11 cellular contexts compared by ENCODE assay signal in the genomic region with DNA sequence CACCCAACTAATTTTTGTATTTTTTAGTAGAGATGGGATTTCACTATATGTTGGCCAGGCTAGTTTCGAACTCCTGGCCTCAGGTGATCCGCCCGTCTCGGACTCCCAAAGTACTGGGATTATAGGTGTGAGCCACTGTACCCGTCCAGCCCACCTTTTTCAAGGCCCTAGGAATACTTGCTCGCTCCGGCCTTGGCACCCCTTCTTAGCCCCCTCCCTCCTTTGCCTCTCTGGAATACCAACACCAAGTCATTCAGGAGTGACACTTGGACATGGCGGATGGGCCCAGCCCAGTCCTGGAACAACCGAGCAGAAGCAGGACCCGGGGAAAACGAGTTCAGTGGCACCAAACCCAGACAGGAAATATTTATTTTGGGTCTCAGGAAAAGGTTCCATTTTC.
"Had no signal": no experiment of that assay in that cellular context is flagged by ENCODE, and none has a peak within 500 bp of the region (broad histone marks: within the 10 kb centered on the region; RNA-seq: fewer than 3 reads in every experiment).

No MANE protein-coding gene starts in this region.

- DNase-seq: activated CD8-positive, alpha-beta memory T cell treated with anti-CD3 and anti-CD28 coated beads, Interleukin-2, amount 50 U/mL, for 4 hours; activated CD8-positive, alpha-beta T cell treated with anti-CD3 and anti-CD28 coated beads for 36 hours; activated T-cell treated with anti-CD3 and anti-CD28 coated beads, Interleukin-2, amount 50 U/mL, for 72 hours; erythroblast; nephron progenitor cell; stimulated activated CD4-positive, alpha-beta T cell treated with anti-CD3 and anti-CD28 coated beads, Interleukin-4, amount 100 ng/mL, for 1 hour; stimulated activated CD8-positive, alpha-beta memory T cell treated with anti-CD3 and anti-CD28 coated beads, Interleukin-4, amount 100 ng/mL, for 48 hours; SW 1271; T-helper 9 cell had no signal

- H3K4me3 Mint-ChIP-seq: activated CD8-positive, alpha-beta T cell treated with anti-CD3 and anti-CD28 coated beads for 36 hours; activated T-cell treated with anti-CD3 and anti-CD28 coated beads, Interleukin-2, amount 50 U/mL, for 72 hours; nephron progenitor cell; stimulated activated naive CD8-positive, alpha-beta T cell treated with anti-CD3 and anti-CD28 coated beads, Interleukin-15, Interleukin-2, amounts not matched to agents 100 ng/mL and 50 ng/mL, for 24 hours had no signal

- H3K9me3 Mint-ChIP-seq: activated CD8-positive, alpha-beta T cell treated with anti-CD3 and anti-CD28 coated beads for 36 hours; activated T-cell treated with anti-CD3 and anti-CD28 coated beads, Interleukin-2, amount 50 U/mL, for 72 hours; nephron progenitor cell; stimulated activated naive CD8-positive, alpha-beta T cell treated with anti-CD3 and anti-CD28 coated beads, Interleukin-15, Interleukin-2, amounts not matched to agents 100 ng/mL and 50 ng/mL, for 24 hours had no signal

- H3K27me3 ChIP-seq: cardiac muscle cell had no signal

- H3K4me3 ChIP-seq: cardiac muscle cell had no signal

- ATAC-seq: activated CD8-positive, alpha-beta T cell treated with anti-CD3 and anti-CD28 coated beads for 36 hours; activated T-cell treated with anti-CD3 and anti-CD28 coated beads, Interleukin-2, amount 50 U/mL, for 72 hours had no signal

- H3K27me3 Mint-ChIP-seq: activated CD8-positive, alpha-beta T cell treated with anti-CD3 and anti-CD28 coated beads for 36 hours; stimulated activated naive CD8-positive, alpha-beta T cell treated with anti-CD3 and anti-CD28 coated beads, Interleukin-15, Interleukin-2, amounts not matched to agents 100 ng/mL and 50 ng/mL, for 24 hours had no signal

- H3K27ac ChIP-seq: cardiac muscle cell had no signal

- H3K27ac Mint-ChIP-seq: activated CD8-positive, alpha-beta T cell treated with anti-CD3 and anti-CD28 coated beads for 36 hours; activated T-cell treated with anti-CD3 and anti-CD28 coated beads, Interleukin-2, amount 50 U/mL, for 72 hours; stimulated activated naive CD8-positive, alpha-beta T cell treated with anti-CD3 and anti-CD28 coated beads, Interleukin-15, Interleukin-2, amounts not matched to agents 100 ng/mL and 50 ng/mL, for 24 hours had no signal
